Comparison of ENCODE assay signal across 1 cellular context in the genomic region with DNA sequence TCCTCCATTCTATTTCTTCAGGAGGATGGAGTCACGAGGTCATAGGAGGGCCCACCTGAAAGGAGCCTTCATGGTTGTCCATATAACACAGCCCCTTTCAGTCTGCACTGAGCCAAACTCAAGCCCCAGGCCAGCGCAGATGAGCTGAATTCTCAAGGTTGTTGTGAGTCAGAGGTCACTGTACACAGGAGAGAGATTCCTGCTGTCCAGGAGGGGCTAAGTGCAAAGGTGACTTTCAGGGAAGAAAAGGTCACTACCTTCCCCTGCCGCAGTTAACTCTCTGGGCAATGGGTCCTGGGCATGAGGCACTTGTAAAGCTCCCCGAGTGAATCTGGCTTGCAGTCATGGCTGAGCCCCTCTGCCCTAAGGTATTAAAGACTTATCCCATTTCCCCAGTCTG.
TF ChIP-seq lines count a peak whose summit lies in the region.

No MANE protein-coding gene starts in this region.

TF ChIP-seq in HepG2, 621 proteins besides CTCF, POLR2A, EP300 and RAD21 (continued from another document):
- TF ChIP-seq, protein P1, sequence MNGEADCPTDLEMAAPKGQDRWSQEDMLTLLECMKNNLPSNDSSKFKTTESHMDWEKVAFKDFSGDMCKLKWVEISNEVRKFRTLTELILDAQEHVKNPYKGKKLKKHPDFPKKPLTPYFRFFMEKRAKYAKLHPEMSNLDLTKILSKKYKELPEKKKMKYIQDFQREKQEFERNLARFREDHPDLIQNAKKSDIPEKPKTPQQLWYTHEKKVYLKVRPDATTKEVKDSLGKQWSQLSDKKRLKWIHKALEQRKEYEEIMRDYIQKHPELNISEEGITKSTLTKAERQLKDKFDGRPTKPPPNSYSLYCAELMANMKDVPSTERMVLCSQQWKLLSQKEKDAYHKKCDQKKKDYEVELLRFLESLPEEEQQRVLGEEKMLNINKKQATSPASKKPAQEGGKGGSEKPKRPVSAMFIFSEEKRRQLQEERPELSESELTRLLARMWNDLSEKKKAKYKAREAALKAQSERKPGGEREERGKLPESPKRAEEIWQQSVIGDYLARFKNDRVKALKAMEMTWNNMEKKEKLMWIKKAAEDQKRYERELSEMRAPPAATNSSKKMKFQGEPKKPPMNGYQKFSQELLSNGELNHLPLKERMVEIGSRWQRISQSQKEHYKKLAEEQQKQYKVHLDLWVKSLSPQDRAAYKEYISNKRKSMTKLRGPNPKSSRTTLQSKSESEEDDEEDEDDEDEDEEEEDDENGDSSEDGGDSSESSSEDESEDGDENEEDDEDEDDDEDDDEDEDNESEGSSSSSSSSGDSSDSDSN (CRISPR knock-in tag; IDR thresholded peaks at IDR 0.05) = no peak
- no peak for TF ChIP-seq ZBTB7B (CRISPR knock-in tag; IDR thresholded peaks at IDR 0.05)
- no peak for TF ChIP-seq DNMT1 (CRISPR knock-in tag; IDR thresholded peaks at IDR 0.05)
- TF ChIP-seq MYC (CRISPR knock-in tag; IDR thresholded peaks at IDR 0.05; ENCODE audit: borderline replicate concordance) = no peak
